Comparison of ENCODE assay signal across 19 cellular contexts in genomic region chr9:115133649-115134048, GRCh38. TPM values are rescaled to one million over a fixed set of nuclear protein-coding genes. Genes with fewer than 3 reads are reported as not detected.
DNase-seq lines count a peak whose midpoint lies in the region; ATAC-seq and TF ChIP-seq lines count a peak whose summit lies in the region.
"Had no signal": no experiment of that assay in that cellular context is flagged by ENCODE, and none has a peak within 500 bp of the region (broad histone marks: within the 10 kb centered on the region; RNA-seq: fewer than 3 reads in every experiment).

No MANE protein-coding gene starts in this region.

- intact Hi-C loops in sigmoid colon (cut with DNase I), result no loop called here

- TF ChIP-seq POLR2A in sigmoid colon (IDR thresholded peaks at IDR 0.05), result no peak
- no peak for TF ChIP-seq POLR2A in suprapubic skin (IDR thresholded peaks at IDR 0.05)

- no peaks in the 10 kb centered on the region for H3K27me3 ChIP-seq in sigmoid colon
- peaks cover 5% of the 10 kb centered on the region for H3K27me3 ChIP-seq in suprapubic skin
- H3K27me3 ChIP-seq: body of pancreas had no signal

- H3K4me3 ChIP-seq in sigmoid colon, result no peak overlapping the region
- no peak overlapping the region for H3K4me3 ChIP-seq in suprapubic skin
- H3K4me3 ChIP-seq: body of pancreas had no signal

- H3K9me3 ChIP-seq in sigmoid colon, result no peaks in the 10 kb centered on the region
- H3K9me3 ChIP-seq in suprapubic skin, result no peaks in the 10 kb centered on the region
- H3K9me3 ChIP-seq: body of pancreas had no signal

- H3K4me1 ChIP-seq in sigmoid colon (peaks cover 0 to 49% (median 41%) of the 10 kb centered on the region in 4 donors), suprapubic skin (peaks cover 4% of the 10 kb centered on the region)
- H3K4me1 ChIP-seq: body of pancreas had no signal

- TF ChIP-seq EP300 in sigmoid colon (IDR thresholded peaks at IDR 0.05) (no peak), suprapubic skin (IDR thresholded peaks at IDR 0.05) (no peak)

- H3K27ac ChIP-seq in sigmoid colon (peak overlapping the region in 3 of 4 donors; percentile 70 to 82 (median 76)), suprapubic skin (no peak overlapping the region)
- H3K27ac ChIP-seq: body of pancreas, VCaP had no signal

- DNase-seq in GM03348 (ENCODE audit: low spot score) (peak; percentile 74), NCI-H82 treated with DMSO at 0.1 percent for 48 hours (lab: John Stamatoyannopoulos, UW; ENCODE audit: unreplicated experiment) (peak; percentile 66), fibroblast of peridontal ligament (ENCODE audit: extremely low read depth) (peak; percentile 94), sigmoid colon (no peak), T-helper 2 cell (no peak), suprapubic skin (ENCODE audit: low spot score in 2 of 2) (no peak)
- DNase-seq: activated gamma-delta T cell treated with Interleukin-2 at 50 U/mL for 16 hours; body of pancreas; CD8-positive, alpha-beta memory T cell; effector CD8-positive, alpha-beta T cell; GOT3; KBM-7; NCI-H1417; NCI-H446 treated with DMSO at 0.1 percent for 48 hours; OCI-M1; trophoblast cell had no signal

- ATAC-seq in GM21825 (IDR thresholded peaks at IDR 0.05; ENCODE audit: unreplicated experiment) (no peak), HG02610 (IDR thresholded peaks at IDR 0.05; ENCODE audit: unreplicated experiment) (no peak)
- ATAC-seq: body of pancreas had no signal

- TF ChIP-seq CTCF in sigmoid colon (IDR thresholded peaks at IDR 0.05) (no peak), suprapubic skin (IDR thresholded peaks at IDR 0.05) (no peak)

- WGBS in sigmoid colon, 2 donors, result 63 to 70% methylated on average over 2 of the region's 2 CpGs
- 78% methylated on average over 2 of the region's 2 CpGs for WGBS in suprapubic skin

- H3K36me3 ChIP-seq in sigmoid colon (no peaks in the 10 kb centered on the region), suprapubic skin (no peaks in the 10 kb centered on the region)

RNA-seq across cellular contexts. Expression of gene TNC, which starts 15.7 kb away (rescaled TPM):
- 100 to 1,000 TPM; 127 to 742 (median 590) TPM for total RNA-seq in sigmoid colon
- polyA plus RNA-seq in sigmoid colon, result 10 to 100 TPM in 1 of 3 donors, 1 to 10 TPM in 1, under 1 TPM in 1; 0.69 to 37.8 (median 1.2) TPM
- 10 to 100 TPM; 18.5 to 27.0 (median 22.7) TPM for total RNA-seq in suprapubic skin
- polyA plus RNA-seq: CD8-positive, alpha-beta memory T cell had no signal

Comparison
In these comparisons a context has a peak if more than half of its experiments do, and no peak if none do; other contexts are left out.
1. DNase-seq: peak in GM03348 (single experiment), NCI-H82 treated with DMSO at 0.1 percent for 48 hours (single experiment) and fibroblast of peridontal ligament (single experiment); none in sigmoid colon (single experiment), T-helper 2 cell (0 of 5) and suprapubic skin (0 of 2).
2. RNA of gene TNC, which starts 15.7 kb away (total RNA-seq): 127 to 742 TPM in sigmoid colon; 18.5 to 27.0 TPM in suprapubic skin; every median in the first group is over 4 times any median in the second.